In genomic region chr2:96163768-96164429, GRCh38 we compare ENCODE assay signal across 9 cellular contexts. TPM values are rescaled to one million over a fixed set of nuclear protein-coding genes. Genes with fewer than 3 reads are reported as not detected.
DNase-seq lines count a peak whose midpoint lies in the region; ATAC-seq lines count a peak whose summit lies in the region.
"Had no signal": no experiment of that assay in that cellular context is flagged by ENCODE, and none has a peak within 500 bp of the region (broad histone marks: within the 10 kb centered on the region; RNA-seq: fewer than 3 reads in every experiment).

No MANE protein-coding gene starts in this region.

- DNase-seq in activated CD4-positive, alpha-beta T cell treated with anti-CD3 and anti-CD28 coated beads for 48 hours, result peak; percentile 89
- peak; percentile 91 for DNase-seq in stimulated activated naive CD8-positive, alpha-beta T cell treated with anti-CD3 and anti-CD28 coated beads, Interleukin-15, Interleukin-2, amounts not matched to agents 100 U/mL and 50 U/mL, for 24 hours
- DNase-seq in MV-4-11 (lab: John Stamatoyannopoulos, UW) (no peak), G401 (ENCODE audit: low spot score) (no peak), middle frontal gyrus (ENCODE audit: extremely low spot score, low spot score) (no peak)

- ATAC-seq in GM18870 (IDR thresholded peaks at IDR 0.05; ENCODE audit: unreplicated experiment) (peak; percentile 37), HG02885 (IDR thresholded peaks at IDR 0.05; ENCODE audit: poor library complexity, unreplicated experiment) (peak; percentile 63), esophagus mucosa (peak; percentile 59)
- peak; percentile 72 for ATAC-seq in stimulated activated naive CD8-positive, alpha-beta T cell treated with anti-CD3 and anti-CD28 coated beads, Interleukin-15, Interleukin-2, amounts not matched to agents 100 U/mL and 50 U/mL, for 24 hours

- in situ Hi-C loops in G401 (cut with HindIII; ENCODE audit: low sequenced_read_pairs), result no loop called here

RNA-seq across cellular contexts. Expression of gene DUSP2, which starts 18.7 kb away (rescaled TPM):
- 1.8 TPM for total RNA-seq in esophagus mucosa
- total RNA-seq in G401 (2014; rRNA removed; shearing (Covaris generic)), result 37.2 and 44.4 TPM in 2 replicates

RNA-seq across cellular contexts. Expression of gene ASTL, which starts 25.6 kb away (rescaled TPM):
- 0.28 TPM for total RNA-seq in esophagus mucosa
- total RNA-seq in G401 (2014; rRNA removed; shearing (Covaris generic)), result 2.6 TPM in 1 of 2 replicates, not detected in the other
- total RNA-seq: kidney epithelial cell had no signal

RNA-seq across cellular contexts. Expression of gene STARD7, which starts 44.7 kb away (rescaled TPM):
- 66.1 TPM for total RNA-seq in esophagus mucosa
- total RNA-seq in G401 (2014; rRNA removed; shearing (Covaris generic)), result 117 and 144 TPM in 2 replicates

RNA-seq across cellular contexts. Expression of gene ADRA2B, which starts 47.5 kb away (rescaled TPM):
- not detected for total RNA-seq in esophagus mucosa
- total RNA-seq in G401 (2014; rRNA removed; shearing (Covaris generic)), result 0.37 TPM in 1 of 2 replicates, not detected in the other

Comparison
In these comparisons a context has a peak if more than half of its experiments do, and no peak if none do; other contexts are left out.
1. DNase-seq: peak in activated CD4-positive, alpha-beta T cell treated with anti-CD3 and anti-CD28 coated beads for 48 hours (single experiment) and stimulated activated naive CD8-positive, alpha-beta T cell treated with anti-CD3 and anti-CD28 coated beads, Interleukin-15, Interleukin-2, amounts not matched to agents 100 U/mL and 50 U/mL, for 24 hours (single experiment); none in MV-4-11 (single experiment), G401 (single experiment) and middle frontal gyrus (single experiment).
2. RNA of gene DUSP2, which starts 18.7 kb away (total RNA-seq): 37.2 to 44.4 TPM in G401; 1.8 TPM in esophagus mucosa (single experiment); every median in the first group is over 10 times any median in the second.
3. Peak in every context shown above with its lines, with median percentiles within 50 percentile points of each other: ATAC-seq.